In genomic region chr9:126151031-126151670, GRCh38 we compare ENCODE assay signal across 1 cellular context.
TF ChIP-seq lines count a peak whose summit lies in the region.

No MANE protein-coding gene starts in this region.

TF ChIP-seq in HEK293, 187 proteins besides CTCF, POLR2A, EP300 and RAD21 (continued from another document):
- no peak for TF ChIP-seq ZSCAN18 (tag by site-specific recombination; IDR thresholded peaks at IDR 0.05)
- TF ChIP-seq ZIC2 (tag by site-specific recombination; IDR thresholded peaks at IDR 0.05): peak; percentile 36
- TF ChIP-seq ZNF146 (tag by site-specific recombination; IDR thresholded peaks at IDR 0.05): no peak
- 0 out of 2 replicates have a peak, but pooled peaks have one; percentile 18 for TF ChIP-seq ZNF10 (tag by site-specific recombination; IDR thresholded peaks at IDR 0.05)
- no peak for TF ChIP-seq ZNF391 (tag by site-specific recombination; IDR thresholded peaks at IDR 0.05; ENCODE audit: borderline replicate concordance, low read depth)
- TF ChIP-seq ZBTB17 (tag by site-specific recombination; IDR thresholded peaks at IDR 0.05): peak; percentile 83
- TF ChIP-seq, protein P1, sequence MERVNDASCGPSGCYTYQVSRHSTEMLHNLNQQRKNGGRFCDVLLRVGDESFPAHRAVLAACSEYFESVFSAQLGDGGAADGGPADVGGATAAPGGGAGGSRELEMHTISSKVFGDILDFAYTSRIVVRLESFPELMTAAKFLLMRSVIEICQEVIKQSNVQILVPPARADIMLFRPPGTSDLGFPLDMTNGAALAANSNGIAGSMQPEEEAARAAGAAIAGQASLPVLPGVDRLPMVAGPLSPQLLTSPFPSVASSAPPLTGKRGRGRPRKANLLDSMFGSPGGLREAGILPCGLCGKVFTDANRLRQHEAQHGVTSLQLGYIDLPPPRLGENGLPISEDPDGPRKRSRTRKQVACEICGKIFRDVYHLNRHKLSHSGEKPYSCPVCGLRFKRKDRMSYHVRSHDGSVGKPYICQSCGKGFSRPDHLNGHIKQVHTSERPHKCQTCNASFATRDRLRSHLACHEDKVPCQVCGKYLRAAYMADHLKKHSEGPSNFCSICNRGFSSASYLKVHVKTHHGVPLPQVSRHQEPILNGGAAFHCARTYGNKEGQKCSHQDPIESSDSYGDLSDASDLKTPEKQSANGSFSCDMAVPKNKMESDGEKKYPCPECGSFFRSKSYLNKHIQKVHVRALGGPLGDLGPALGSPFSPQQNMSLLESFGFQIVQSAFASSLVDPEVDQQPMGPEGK (tag by site-specific recombination; IDR thresholded peaks at IDR 0.05): no peak
- TF ChIP-seq KLF7 (tag by site-specific recombination; IDR thresholded peaks at IDR 0.05; ENCODE audit: borderline replicate concordance): no peak
- 0 out of 2 replicates have a peak, but pooled peaks have one; percentile 26 for TF ChIP-seq ZBTB44 (tag by site-specific recombination; IDR thresholded peaks at IDR 0.05)
- TF ChIP-seq ATF2 (tag by site-specific recombination; IDR thresholded peaks at IDR 0.05; ENCODE audit: low read depth): no peak
- TF ChIP-seq ZNF600 (tag by site-specific recombination; IDR thresholded peaks at IDR 0.05): peak; percentile 48; the same call in 1 of the 2 replicates
- no peak for TF ChIP-seq ZNF514 (tag by site-specific recombination; IDR thresholded peaks at IDR 0.05)
- no peak for TF ChIP-seq ZNF214 (tag by site-specific recombination; IDR thresholded peaks at IDR 0.05; ENCODE audit: borderline replicate concordance)
- TF ChIP-seq ZNF423 (tag by site-specific recombination; IDR thresholded peaks at IDR 0.05): peak; percentile 36; the same call in 1 of the 2 replicates
- no peak for TF ChIP-seq ZNF148 (tag by site-specific recombination; IDR thresholded peaks at IDR 0.05; ENCODE audit: borderline replicate concordance)
- peak; percentile 73 for TF ChIP-seq OSR2 (tag by site-specific recombination; IDR thresholded peaks at IDR 0.05)
- TF ChIP-seq ZBTB8A (tag by site-specific recombination; IDR thresholded peaks at IDR 0.05): no peak; the same call in 1 of the 2 replicates
- TF ChIP-seq PRDM4 (tag by site-specific recombination; IDR thresholded peaks at IDR 0.05): no peak
- TF ChIP-seq SP7 (tag by site-specific recombination; IDR thresholded peaks at IDR 0.05): 0 out of 2 replicates have a peak, but pooled peaks have one; percentile 17
- no peak for TF ChIP-seq ZNF175 (tag by site-specific recombination; IDR thresholded peaks at IDR 0.05)
- no peak for TF ChIP-seq ZNF140 (tag by site-specific recombination; IDR thresholded peaks at IDR 0.05)
- TF ChIP-seq ZNF48 (tag by site-specific recombination; IDR thresholded peaks at IDR 0.05): no peak
- no peak for TF ChIP-seq ZNF449 (tag by site-specific recombination; IDR thresholded peaks at IDR 0.05)
- no peak for TF ChIP-seq ZNF621 (tag by site-specific recombination; IDR thresholded peaks at IDR 0.05)
- peak; percentile 22; the same call in 1 of the 2 replicates for TF ChIP-seq FEZF1 (tag by site-specific recombination; IDR thresholded peaks at IDR 0.05)
- TF ChIP-seq ZFP41 (tag by site-specific recombination; IDR thresholded peaks at IDR 0.05; ENCODE audit: borderline replicate concordance): no peak
- TF ChIP-seq ZSCAN16 (tag by site-specific recombination; IDR thresholded peaks at IDR 0.05): no peak
- 0 out of 2 replicates have a peak, but pooled peaks have one; percentile 35 for TF ChIP-seq ZNF843 (tag by site-specific recombination; IDR thresholded peaks at IDR 0.05)
- no peak for TF ChIP-seq ZBTB20 (tag by site-specific recombination; IDR thresholded peaks at IDR 0.05)
- peak; percentile 61 for TF ChIP-seq ZNF335 (tag by site-specific recombination; conservative IDR thresholded peaks at IDR 0.05)
- no peak for TF ChIP-seq ZFHX2 (tag by site-specific recombination; conservative IDR thresholded peaks at IDR 0.05)
- TF ChIP-seq, protein P2, sequence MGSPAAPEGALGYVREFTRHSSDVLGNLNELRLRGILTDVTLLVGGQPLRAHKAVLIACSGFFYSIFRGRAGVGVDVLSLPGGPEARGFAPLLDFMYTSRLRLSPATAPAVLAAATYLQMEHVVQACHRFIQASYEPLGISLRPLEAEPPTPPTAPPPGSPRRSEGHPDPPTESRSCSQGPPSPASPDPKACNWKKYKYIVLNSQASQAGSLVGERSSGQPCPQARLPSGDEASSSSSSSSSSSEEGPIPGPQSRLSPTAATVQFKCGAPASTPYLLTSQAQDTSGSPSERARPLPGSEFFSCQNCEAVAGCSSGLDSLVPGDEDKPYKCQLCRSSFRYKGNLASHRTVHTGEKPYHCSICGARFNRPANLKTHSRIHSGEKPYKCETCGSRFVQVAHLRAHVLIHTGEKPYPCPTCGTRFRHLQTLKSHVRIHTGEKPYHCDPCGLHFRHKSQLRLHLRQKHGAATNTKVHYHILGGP (tag by site-specific recombination; IDR thresholded peaks at IDR 0.05): no peak
- TF ChIP-seq ZNF561 (tag by site-specific recombination; IDR thresholded peaks at IDR 0.05; ENCODE audit: borderline replicate concordance): no peak
- peak; percentile 59 for TF ChIP-seq GLIS1 (tag by site-specific recombination; IDR thresholded peaks at IDR 0.05)
- peak; percentile 22; the same call in 1 of the 2 replicates for TF ChIP-seq WT1 (tag by site-specific recombination; IDR thresholded peaks at IDR 0.05)
- TF ChIP-seq, protein P3, sequence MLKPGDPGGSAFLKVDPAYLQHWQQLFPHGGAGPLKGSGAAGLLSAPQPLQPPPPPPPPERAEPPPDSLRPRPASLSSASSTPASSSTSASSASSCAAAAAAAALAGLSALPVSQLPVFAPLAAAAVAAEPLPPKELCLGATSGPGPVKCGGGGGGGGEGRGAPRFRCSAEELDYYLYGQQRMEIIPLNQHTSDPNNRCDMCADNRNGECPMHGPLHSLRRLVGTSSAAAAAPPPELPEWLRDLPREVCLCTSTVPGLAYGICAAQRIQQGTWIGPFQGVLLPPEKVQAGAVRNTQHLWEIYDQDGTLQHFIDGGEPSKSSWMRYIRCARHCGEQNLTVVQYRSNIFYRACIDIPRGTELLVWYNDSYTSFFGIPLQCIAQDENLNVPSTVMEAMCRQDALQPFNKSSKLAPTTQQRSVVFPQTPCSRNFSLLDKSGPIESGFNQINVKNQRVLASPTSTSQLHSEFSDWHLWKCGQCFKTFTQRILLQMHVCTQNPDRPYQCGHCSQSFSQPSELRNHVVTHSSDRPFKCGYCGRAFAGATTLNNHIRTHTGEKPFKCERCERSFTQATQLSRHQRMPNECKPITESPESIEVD (tag by site-specific recombination; IDR thresholded peaks at IDR 0.05): no peak
- TF ChIP-seq, protein P4, sequence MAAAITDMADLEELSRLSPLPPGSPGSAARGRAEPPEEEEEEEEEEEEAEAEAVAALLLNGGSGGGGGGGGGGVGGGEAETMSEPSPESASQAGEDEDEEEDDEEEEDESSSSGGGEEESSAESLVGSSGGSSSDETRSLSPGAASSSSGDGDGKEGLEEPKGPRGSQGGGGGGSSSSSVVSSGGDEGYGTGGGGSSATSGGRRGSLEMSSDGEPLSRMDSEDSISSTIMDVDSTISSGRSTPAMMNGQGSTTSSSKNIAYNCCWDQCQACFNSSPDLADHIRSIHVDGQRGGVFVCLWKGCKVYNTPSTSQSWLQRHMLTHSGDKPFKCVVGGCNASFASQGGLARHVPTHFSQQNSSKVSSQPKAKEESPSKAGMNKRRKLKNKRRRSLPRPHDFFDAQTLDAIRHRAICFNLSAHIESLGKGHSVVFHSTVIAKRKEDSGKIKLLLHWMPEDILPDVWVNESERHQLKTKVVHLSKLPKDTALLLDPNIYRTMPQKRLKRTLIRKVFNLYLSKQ (tag by site-specific recombination; IDR thresholded peaks at IDR 0.05; ENCODE audit: borderline replicate concordance): no peak
- 0 out of 2 replicates have a peak, but pooled peaks have one; percentile 24 for TF ChIP-seq BCL11A (tag by site-specific recombination; IDR thresholded peaks at IDR 0.05; ENCODE audit: low read depth)
- TF ChIP-seq ZSCAN30 (tag by site-specific recombination; IDR thresholded peaks at IDR 0.05): peak; percentile 56; the same call in 1 of the 2 replicates
- TF ChIP-seq GFI1B (tag by site-specific recombination; IDR thresholded peaks at IDR 0.05): no peak
- peak; percentile 75 for TF ChIP-seq IKZF3 (tag by site-specific recombination; IDR thresholded peaks at IDR 0.05)
- 0 out of 2 replicates have a peak, but pooled peaks have one; percentile 25 for TF ChIP-seq ZNF558 (tag by site-specific recombination; IDR thresholded peaks at IDR 0.05)
- no peak for TF ChIP-seq HOXC10 (CRISPR knock-in tag; IDR thresholded peaks at IDR 0.05)
